In the genomic region with DNA sequence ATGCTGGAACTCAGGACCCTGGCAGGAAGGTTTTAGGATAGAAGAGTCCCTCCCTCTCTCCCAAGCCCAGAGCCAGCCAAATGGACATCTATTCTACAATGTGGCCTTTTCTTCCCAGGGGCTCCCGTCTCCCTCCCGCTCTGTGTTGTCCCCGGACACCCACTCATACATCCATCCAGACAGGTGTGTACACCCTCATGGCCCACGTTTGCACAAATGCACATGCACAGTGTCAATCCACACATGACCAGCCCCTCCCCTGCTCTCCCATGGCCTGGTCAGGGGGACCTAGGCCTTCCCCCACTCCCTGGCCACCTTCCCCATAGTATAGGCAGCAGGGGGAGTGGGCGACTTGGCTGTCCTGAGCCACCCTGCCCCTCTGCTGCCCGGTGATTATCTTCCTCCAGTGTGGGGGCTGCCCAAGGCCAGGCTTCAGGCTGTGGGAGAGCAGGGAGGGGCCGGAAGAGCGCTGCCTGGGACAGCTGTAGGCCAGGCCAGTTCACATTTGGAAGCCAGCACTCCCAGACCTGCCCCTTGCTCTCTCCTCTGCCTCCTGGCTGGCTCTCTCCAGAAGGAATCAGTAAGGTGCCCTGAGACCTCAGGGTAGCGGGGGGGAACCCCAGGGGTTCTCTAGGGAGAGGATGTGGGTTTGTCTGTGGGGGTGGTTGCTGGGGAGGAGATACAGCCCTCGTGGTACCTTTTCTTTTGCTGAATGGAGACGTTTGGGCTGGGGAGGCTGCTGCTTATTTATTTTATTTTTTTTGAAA, we compare ENCODE assay signal across 1 cellular context.
A peak's percentile ranks its signal among the peaks of the same experiment; 100 is the strongest.
TF ChIP-seq lines count a peak whose summit lies in the region.

No MANE protein-coding gene starts in this region.

TF ChIP-seq in K562, 482 proteins besides CTCF, POLR2A, EP300 and RAD21 (continued from another document and continues in another):
- TF ChIP-seq, protein P1, sequence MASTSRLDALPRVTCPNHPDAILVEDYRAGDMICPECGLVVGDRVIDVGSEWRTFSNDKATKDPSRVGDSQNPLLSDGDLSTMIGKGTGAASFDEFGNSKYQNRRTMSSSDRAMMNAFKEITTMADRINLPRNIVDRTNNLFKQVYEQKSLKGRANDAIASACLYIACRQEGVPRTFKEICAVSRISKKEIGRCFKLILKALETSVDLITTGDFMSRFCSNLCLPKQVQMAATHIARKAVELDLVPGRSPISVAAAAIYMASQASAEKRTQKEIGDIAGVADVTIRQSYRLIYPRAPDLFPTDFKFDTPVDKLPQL (IDR thresholded peaks at IDR 0.05; ENCODE audit: extremely low read depth, insufficient read length) = peak; percentile 40
- no peak for TF ChIP-seq TFAM (CRISPR knock-in tag; conservative IDR thresholded peaks at IDR 0.05)
- TF ChIP-seq ZNF197 (CRISPR knock-in tag; IDR thresholded peaks at IDR 0.05; ENCODE audit: low read depth) = 0 out of 2 replicates have a peak, but pooled peaks have one; percentile 4
- TF ChIP-seq TSC22D4 (tag; IDR thresholded peaks at IDR 0.05) = no peak
- no peak for TF ChIP-seq ZNF57 (CRISPR knock-in tag; IDR thresholded peaks at IDR 0.05)
- TF ChIP-seq PPARD (CRISPR knock-in tag; IDR thresholded peaks at IDR 0.05) = no peak; the same call in 1 of the 2 replicates
- no peak for TF ChIP-seq ZNF212 (CRISPR knock-in tag; IDR thresholded peaks at IDR 0.05)
- TF ChIP-seq, protein P2, sequence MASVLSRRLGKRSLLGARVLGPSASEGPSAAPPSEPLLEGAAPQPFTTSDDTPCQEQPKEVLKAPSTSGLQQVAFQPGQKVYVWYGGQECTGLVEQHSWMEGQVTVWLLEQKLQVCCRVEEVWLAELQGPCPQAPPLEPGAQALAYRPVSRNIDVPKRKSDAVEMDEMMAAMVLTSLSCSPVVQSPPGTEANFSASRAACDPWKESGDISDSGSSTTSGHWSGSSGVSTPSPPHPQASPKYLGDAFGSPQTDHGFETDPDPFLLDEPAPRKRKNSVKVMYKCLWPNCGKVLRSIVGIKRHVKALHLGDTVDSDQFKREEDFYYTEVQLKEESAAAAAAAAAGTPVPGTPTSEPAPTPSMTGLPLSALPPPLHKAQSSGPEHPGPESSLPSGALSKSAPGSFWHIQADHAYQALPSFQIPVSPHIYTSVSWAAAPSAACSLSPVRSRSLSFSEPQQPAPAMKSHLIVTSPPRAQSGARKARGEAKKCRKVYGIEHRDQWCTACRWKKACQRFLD (CRISPR knock-in tag; IDR thresholded peaks at IDR 0.05) = 0 out of 2 replicates have a peak, but pooled peaks have one; percentile 34
- no peak for TF ChIP-seq ZNF384 (IDR thresholded peaks at IDR 0.05; ENCODE audit: low read depth, low read length)
- TF ChIP-seq EGR1 (conservative IDR thresholded peaks at IDR 0.05) = peak; percentile 76
- TF ChIP-seq NFRKB (IDR thresholded peaks at IDR 0.05; ENCODE audit: low read depth) = peak; percentile 44
- TF ChIP-seq ELF4 (CRISPR knock-in tag; IDR thresholded peaks at IDR 0.05) = no peak
- TF ChIP-seq, protein P3, sequence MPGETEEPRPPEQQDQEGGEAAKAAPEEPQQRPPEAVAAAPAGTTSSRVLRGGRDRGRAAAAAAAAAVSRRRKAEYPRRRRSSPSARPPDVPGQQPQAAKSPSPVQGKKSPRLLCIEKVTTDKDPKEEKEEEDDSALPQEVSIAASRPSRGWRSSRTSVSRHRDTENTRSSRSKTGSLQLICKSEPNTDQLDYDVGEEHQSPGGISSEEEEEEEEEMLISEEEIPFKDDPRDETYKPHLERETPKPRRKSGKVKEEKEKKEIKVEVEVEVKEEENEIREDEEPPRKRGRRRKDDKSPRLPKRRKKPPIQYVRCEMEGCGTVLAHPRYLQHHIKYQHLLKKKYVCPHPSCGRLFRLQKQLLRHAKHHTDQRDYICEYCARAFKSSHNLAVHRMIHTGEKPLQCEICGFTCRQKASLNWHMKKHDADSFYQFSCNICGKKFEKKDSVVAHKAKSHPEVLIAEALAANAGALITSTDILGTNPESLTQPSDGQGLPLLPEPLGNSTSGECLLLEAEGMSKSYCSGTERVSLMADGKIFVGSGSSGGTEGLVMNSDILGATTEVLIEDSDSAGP (CRISPR knock-in tag; IDR thresholded peaks at IDR 0.05) = no peak; the same call in 1 of the 2 replicates
- TF ChIP-seq, protein P4, sequence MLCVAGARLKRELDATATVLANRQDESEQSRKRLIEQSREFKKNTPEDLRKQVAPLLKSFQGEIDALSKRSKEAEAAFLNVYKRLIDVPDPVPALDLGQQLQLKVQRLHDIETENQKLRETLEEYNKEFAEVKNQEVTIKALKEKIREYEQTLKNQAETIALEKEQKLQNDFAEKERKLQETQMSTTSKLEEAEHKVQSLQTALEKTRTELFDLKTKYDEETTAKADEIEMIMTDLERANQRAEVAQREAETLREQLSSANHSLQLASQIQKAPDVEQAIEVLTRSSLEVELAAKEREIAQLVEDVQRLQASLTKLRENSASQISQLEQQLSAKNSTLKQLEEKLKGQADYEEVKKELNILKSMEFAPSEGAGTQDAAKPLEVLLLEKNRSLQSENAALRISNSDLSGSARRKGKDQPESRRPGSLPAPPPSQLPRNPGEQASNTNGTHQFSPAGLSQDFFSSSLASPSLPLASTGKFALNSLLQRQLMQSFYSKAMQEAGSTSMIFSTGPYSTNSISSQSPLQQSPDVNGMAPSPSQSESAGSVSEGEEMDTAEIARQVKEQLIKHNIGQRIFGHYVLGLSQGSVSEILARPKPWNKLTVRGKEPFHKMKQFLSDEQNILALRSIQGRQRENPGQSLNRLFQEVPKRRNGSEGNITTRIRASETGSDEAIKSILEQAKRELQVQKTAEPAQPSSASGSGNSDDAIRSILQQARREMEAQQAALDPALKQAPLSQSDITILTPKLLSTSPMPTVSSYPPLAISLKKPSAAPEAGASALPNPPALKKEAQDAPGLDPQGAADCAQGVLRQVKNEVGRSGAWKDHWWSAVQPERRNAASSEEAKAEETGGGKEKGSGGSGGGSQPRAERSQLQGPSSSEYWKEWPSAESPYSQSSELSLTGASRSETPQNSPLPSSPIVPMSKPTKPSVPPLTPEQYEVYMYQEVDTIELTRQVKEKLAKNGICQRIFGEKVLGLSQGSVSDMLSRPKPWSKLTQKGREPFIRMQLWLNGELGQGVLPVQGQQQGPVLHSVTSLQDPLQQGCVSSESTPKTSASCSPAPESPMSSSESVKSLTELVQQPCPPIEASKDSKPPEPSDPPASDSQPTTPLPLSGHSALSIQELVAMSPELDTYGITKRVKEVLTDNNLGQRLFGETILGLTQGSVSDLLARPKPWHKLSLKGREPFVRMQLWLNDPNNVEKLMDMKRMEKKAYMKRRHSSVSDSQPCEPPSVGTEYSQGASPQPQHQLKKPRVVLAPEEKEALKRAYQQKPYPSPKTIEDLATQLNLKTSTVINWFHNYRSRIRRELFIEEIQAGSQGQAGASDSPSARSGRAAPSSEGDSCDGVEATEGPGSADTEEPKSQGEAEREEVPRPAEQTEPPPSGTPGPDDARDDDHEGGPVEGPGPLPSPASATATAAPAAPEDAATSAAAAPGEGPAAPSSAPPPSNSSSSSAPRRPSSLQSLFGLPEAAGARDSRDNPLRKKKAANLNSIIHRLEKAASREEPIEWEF (CRISPR knock-in tag; IDR thresholded peaks at IDR 0.05) = no peak
- no peak for TF ChIP-seq HMG20A (CRISPR knock-in tag; conservative IDR thresholded peaks at IDR 0.05)
- TF ChIP-seq TAF7 (tag; IDR thresholded peaks at IDR 0.05) = peak; percentile 52; the same call in 1 of the 2 replicates
- no peak for TF ChIP-seq ZNF23 (CRISPR knock-in tag; IDR thresholded peaks at IDR 0.05)
- TF ChIP-seq SOX6 (IDR thresholded peaks at IDR 0.05) = 0 out of 2 replicates have a peak, but pooled peaks have one; percentile 49
- TF ChIP-seq, protein P5, sequence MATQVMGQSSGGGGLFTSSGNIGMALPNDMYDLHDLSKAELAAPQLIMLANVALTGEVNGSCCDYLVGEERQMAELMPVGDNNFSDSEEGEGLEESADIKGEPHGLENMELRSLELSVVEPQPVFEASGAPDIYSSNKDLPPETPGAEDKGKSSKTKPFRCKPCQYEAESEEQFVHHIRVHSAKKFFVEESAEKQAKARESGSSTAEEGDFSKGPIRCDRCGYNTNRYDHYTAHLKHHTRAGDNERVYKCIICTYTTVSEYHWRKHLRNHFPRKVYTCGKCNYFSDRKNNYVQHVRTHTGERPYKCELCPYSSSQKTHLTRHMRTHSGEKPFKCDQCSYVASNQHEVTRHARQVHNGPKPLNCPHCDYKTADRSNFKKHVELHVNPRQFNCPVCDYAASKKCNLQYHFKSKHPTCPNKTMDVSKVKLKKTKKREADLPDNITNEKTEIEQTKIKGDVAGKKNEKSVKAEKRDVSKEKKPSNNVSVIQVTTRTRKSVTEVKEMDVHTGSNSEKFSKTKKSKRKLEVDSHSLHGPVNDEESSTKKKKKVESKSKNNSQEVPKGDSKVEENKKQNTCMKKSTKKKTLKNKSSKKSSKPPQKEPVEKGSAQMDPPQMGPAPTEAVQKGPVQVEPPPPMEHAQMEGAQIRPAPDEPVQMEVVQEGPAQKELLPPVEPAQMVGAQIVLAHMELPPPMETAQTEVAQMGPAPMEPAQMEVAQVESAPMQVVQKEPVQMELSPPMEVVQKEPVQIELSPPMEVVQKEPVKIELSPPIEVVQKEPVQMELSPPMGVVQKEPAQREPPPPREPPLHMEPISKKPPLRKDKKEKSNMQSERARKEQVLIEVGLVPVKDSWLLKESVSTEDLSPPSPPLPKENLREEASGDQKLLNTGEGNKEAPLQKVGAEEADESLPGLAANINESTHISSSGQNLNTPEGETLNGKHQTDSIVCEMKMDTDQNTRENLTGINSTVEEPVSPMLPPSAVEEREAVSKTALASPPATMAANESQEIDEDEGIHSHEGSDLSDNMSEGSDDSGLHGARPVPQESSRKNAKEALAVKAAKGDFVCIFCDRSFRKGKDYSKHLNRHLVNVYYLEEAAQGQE (CRISPR knock-in tag; IDR thresholded peaks at IDR 0.05; ENCODE audit: low read depth) = no peak
- TF ChIP-seq TEAD4 (IDR thresholded peaks at IDR 0.05; ENCODE audit: low read length) = peak; percentile 38; the same call in 1 of the 2 replicates
- TF ChIP-seq TEAD4 (CRISPR knock-in tag; IDR thresholded peaks at IDR 0.05; ENCODE audit: borderline replicate concordance) = no peak
- no peak for TF ChIP-seq ZNF75A (CRISPR knock-in tag; IDR thresholded peaks at IDR 0.05)
- 0 out of 2 replicates have a peak, but pooled peaks have one; percentile 51 for TF ChIP-seq SMARCA5 (IDR thresholded peaks at IDR 0.05)
- TF ChIP-seq TAL1 (IDR thresholded peaks at IDR 0.05) = peak; percentile 38; the same call in 1 of the 2 replicates
- TF ChIP-seq RCOR1 (IDR thresholded peaks at IDR 0.05; ENCODE audit: borderline replicate concordance in 1 of 2, low read depth in 2 of 2, low read length in 2 of 2) = peak in 1 of 2 experiments; percentile 55; a peak in 2 of 4 replicates
- TF ChIP-seq GATAD2A (IDR thresholded peaks at IDR 0.05) = peak; percentile 94
- TF ChIP-seq, protein P6, sequence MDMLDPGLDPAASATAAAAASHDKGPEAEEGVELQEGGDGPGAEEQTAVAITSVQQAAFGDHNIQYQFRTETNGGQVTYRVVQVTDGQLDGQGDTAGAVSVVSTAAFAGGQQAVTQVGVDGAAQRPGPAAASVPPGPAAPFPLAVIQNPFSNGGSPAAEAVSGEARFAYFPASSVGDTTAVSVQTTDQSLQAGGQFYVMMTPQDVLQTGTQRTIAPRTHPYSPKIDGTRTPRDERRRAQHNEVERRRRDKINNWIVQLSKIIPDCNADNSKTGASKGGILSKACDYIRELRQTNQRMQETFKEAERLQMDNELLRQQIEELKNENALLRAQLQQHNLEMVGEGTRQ (CRISPR knock-in tag; IDR thresholded peaks at IDR 0.05) = no peak
- 0 out of 2 replicates have a peak, but pooled peaks have one; percentile 15 for TF ChIP-seq ZNF263 (CRISPR knock-in tag; IDR thresholded peaks at IDR 0.05; ENCODE audit: borderline replicate concordance)
- TF ChIP-seq ZNF124 (CRISPR knock-in tag; IDR thresholded peaks at IDR 0.05) = no peak
- TF ChIP-seq PTRF (tag; IDR thresholded peaks at IDR 0.05) = no peak
- no peak for TF ChIP-seq TEAD2 (tag; IDR thresholded peaks at IDR 0.05)
- TF ChIP-seq PHF21A (IDR thresholded peaks at IDR 0.05; ENCODE audit: borderline replicate concordance, low read depth) = peak; percentile 58; the same call in 1 of the 2 replicates
- TF ChIP-seq ETV1 (tag; conservative IDR thresholded peaks at IDR 0.05; ENCODE audit: low read depth) = peak; percentile 89
- TF ChIP-seq, protein P7, sequence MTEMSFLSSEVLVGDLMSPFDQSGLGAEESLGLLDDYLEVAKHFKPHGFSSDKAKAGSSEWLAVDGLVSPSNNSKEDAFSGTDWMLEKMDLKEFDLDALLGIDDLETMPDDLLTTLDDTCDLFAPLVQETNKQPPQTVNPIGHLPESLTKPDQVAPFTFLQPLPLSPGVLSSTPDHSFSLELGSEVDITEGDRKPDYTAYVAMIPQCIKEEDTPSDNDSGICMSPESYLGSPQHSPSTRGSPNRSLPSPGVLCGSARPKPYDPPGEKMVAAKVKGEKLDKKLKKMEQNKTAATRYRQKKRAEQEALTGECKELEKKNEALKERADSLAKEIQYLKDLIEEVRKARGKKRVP (CRISPR knock-in tag; IDR thresholded peaks at IDR 0.05) = no peak; the same call in none of the 2 replicates
- no peak for TF ChIP-seq TBL1XR1 (IDR thresholded peaks at IDR 0.05; ENCODE audit: low read length in 2 of 2)
- TF ChIP-seq KAT7 (CRISPR knock-in tag; IDR thresholded peaks at IDR 0.05; ENCODE audit: borderline replicate concordance) = no peak
- peak; percentile 64 for TF ChIP-seq MECOM (CRISPR knock-in tag; IDR thresholded peaks at IDR 0.05)
- no peak for TF ChIP-seq MTA1 (IDR thresholded peaks at IDR 0.05; ENCODE audit: borderline replicate concordance)
- TF ChIP-seq MEIS2 (IDR thresholded peaks at IDR 0.05; ENCODE audit: partially characterized antibody) = no peak
- no peak for TF ChIP-seq RBBP5 (IDR thresholded peaks at IDR 0.05; ENCODE audit: borderline replicate concordance, insufficient read depth, low read length, poor library complexity, severe bottlenecking)
- no peak for TF ChIP-seq ZNF347 (CRISPR knock-in tag; IDR thresholded peaks at IDR 0.05; ENCODE audit: low read depth)
- TF ChIP-seq, protein P8, sequence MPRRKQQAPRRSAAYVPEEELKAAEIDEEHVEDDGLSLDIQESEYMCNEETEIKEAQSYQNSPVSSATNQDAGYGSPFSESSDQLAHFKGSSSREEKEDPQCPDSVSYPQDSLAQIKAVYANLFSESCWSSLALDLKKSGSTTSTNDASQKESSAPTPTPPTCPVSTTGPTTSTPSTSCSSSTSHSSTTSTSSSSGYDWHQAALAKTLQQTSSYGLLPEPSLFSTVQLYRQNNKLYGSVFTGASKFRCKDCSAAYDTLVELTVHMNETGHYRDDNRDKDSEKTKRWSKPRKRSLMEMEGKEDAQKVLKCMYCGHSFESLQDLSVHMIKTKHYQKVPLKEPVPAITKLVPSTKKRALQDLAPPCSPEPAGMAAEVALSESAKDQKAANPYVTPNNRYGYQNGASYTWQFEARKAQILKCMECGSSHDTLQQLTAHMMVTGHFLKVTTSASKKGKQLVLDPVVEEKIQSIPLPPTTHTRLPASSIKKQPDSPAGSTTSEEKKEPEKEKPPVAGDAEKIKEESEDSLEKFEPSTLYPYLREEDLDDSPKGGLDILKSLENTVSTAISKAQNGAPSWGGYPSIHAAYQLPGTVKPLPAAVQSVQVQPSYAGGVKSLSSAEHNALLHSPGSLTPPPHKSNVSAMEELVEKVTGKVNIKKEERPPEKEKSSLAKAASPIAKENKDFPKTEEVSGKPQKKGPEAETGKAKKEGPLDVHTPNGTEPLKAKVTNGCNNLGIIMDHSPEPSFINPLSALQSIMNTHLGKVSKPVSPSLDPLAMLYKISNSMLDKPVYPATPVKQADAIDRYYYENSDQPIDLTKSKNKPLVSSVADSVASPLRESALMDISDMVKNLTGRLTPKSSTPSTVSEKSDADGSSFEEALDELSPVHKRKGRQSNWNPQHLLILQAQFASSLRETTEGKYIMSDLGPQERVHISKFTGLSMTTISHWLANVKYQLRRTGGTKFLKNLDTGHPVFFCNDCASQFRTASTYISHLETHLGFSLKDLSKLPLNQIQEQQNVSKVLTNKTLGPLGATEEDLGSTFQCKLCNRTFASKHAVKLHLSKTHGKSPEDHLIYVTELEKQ (CRISPR knock-in tag; IDR thresholded peaks at IDR 0.05) = no peak
